In the genomic region with DNA sequence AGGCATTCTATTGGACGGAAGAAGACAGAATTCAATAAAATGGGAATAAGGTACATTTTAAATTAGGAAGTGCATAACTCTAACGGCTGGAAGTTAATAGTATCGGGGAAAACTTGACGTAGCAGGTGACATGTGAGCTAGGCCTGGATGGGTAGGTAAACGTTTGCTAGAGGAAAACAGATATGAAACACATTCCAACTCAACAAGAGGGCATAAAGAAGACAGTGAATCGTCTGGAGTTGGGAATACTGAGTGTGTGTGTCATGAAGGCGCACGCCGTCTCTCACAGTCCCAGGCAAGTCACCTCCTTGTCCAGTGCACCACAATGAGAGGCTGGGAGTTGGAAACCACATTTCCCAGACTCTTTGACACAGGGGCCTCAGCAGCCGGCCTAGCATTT, we compare ENCODE assay signal across 1 cellular context.
A peak's percentile ranks its signal among the peaks of the same experiment; 100 is the strongest.
TF ChIP-seq lines count a peak whose summit lies in the region.

No MANE protein-coding gene starts in this region.

TF ChIP-seq in HepG2, 621 proteins besides CTCF, POLR2A, EP300 and RAD21 (continued from another document):
- TF ChIP-seq, protein P1, sequence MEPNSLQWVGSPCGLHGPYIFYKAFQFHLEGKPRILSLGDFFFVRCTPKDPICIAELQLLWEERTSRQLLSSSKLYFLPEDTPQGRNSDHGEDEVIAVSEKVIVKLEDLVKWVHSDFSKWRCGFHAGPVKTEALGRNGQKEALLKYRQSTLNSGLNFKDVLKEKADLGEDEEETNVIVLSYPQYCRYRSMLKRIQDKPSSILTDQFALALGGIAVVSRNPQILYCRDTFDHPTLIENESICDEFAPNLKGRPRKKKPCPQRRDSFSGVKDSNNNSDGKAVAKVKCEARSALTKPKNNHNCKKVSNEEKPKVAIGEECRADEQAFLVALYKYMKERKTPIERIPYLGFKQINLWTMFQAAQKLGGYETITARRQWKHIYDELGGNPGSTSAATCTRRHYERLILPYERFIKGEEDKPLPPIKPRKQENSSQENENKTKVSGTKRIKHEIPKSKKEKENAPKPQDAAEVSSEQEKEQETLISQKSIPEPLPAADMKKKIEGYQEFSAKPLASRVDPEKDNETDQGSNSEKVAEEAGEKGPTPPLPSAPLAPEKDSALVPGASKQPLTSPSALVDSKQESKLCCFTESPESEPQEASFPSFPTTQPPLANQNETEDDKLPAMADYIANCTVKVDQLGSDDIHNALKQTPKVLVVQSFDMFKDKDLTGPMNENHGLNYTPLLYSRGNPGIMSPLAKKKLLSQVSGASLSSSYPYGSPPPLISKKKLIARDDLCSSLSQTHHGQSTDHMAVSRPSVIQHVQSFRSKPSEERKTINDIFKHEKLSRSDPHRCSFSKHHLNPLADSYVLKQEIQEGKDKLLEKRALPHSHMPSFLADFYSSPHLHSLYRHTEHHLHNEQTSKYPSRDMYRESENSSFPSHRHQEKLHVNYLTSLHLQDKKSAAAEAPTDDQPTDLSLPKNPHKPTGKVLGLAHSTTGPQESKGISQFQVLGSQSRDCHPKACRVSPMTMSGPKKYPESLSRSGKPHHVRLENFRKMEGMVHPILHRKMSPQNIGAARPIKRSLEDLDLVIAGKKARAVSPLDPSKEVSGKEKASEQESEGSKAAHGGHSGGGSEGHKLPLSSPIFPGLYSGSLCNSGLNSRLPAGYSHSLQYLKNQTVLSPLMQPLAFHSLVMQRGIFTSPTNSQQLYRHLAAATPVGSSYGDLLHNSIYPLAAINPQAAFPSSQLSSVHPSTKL (CRISPR knock-in tag; IDR thresholded peaks at IDR 0.05), result peak; percentile 57
- TF ChIP-seq, protein P2, sequence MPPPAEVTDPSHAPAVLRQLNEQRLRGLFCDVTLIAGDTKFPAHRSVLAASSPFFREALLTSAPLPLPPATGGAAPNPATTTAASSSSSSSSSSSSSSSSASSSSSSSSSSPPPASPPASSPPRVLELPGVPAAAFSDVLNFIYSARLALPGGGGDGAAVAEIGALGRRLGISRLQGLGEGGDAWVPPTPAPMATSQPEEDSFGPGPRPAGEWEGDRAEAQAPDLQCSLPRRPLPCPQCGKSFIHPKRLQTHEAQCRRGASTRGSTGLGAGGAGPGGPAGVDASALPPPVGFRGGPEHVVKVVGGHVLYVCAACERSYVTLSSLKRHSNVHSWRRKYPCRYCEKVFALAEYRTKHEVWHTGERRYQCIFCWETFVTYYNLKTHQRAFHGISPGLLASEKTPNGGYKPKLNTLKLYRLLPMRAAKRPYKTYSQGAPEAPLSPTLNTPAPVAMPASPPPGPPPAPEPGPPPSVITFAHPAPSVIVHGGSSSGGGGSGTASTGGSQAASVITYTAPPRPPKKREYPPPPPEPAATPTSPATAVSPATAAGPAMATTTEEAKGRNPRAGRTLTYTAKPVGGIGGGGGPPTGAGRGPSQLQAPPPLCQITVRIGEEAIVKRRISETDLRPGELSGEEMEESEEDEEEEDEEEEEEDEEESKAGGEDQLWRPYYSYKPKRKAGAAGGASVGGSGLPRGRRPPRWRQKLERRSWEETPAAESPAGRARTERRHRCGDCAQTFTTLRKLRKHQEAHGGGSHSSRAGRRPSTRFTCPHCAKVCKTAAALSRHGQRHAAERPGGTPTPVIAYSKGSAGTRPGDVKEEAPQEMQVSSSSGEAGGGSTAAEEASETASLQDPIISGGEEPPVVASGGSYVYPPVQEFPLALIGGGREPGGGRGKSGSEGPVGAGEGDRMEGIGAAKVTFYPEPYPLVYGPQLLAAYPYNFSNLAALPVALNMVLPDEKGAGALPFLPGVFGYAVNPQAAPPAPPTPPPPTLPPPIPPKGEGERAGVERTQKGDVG (CRISPR knock-in tag; IDR thresholded peaks at IDR 0.05; ENCODE audit: borderline replicate concordance), result 0 out of 2 replicates have a peak, but pooled peaks have one; percentile 45
- TF ChIP-seq ZNF563 (CRISPR knock-in tag; IDR thresholded peaks at IDR 0.05) (no peak), ZNF260 (CRISPR knock-in tag; IDR thresholded peaks at IDR 0.05; ENCODE audit: borderline replicate concordance, low read depth) (no peak), ATF1 (CRISPR knock-in tag; IDR thresholded peaks at IDR 0.05) (no peak), KLF13 (CRISPR knock-in tag; IDR thresholded peaks at IDR 0.05) (no peak), SOX5 (CRISPR knock-in tag; IDR thresholded peaks at IDR 0.05; ENCODE audit: borderline replicate concordance) (0 out of 2 replicates have a peak, but pooled peaks have one; percentile 34), FOXP1 (IDR thresholded peaks at IDR 0.05) (no peak), FOXP1 (CRISPR knock-in tag; IDR thresholded peaks at IDR 0.05) (peak; percentile 21; the same call in 1 of the 2 replicates), RCOR2 (CRISPR knock-in tag; IDR thresholded peaks at IDR 0.05) (peak; percentile 32; the same call in 1 of the 2 replicates), ZMYM4 (CRISPR knock-in tag; IDR thresholded peaks at IDR 0.05) (peak; percentile 73; the same call in 1 of the 2 replicates), HOXA3 (CRISPR knock-in tag; IDR thresholded peaks at IDR 0.05) (0 out of 2 replicates have a peak, but pooled peaks have one; percentile 24), ZFP36L1 (CRISPR knock-in tag; IDR thresholded peaks at IDR 0.05) (no peak), ZSCAN31 (CRISPR knock-in tag; IDR thresholded peaks at IDR 0.05; ENCODE audit: low read depth) (no peak), NKX3-1 (CRISPR knock-in tag; IDR thresholded peaks at IDR 0.05) (no peak), CENPX (CRISPR knock-in tag; IDR thresholded peaks at IDR 0.05) (no peak), FOXA1 (IDR thresholded peaks at IDR 0.05) (no peak), FOXA1 (CRISPR knock-in tag; IDR thresholded peaks at IDR 0.05) (peak; percentile 38; the same call in 1 of the 2 replicates), MAF1 (CRISPR knock-in tag; IDR thresholded peaks at IDR 0.05; ENCODE audit: borderline replicate concordance) (no peak), RELA (CRISPR knock-in tag; IDR thresholded peaks at IDR 0.05) (no peak), ZFX (CRISPR knock-in tag; IDR thresholded peaks at IDR 0.05; ENCODE audit: low read depth) (peak; percentile 49), MIXL1 (CRISPR knock-in tag; IDR thresholded peaks at IDR 0.05) (no peak), BORCS8-MEF2B (CRISPR knock-in tag; IDR thresholded peaks at IDR 0.05) (no peak)
- TF ChIP-seq, protein P3, sequence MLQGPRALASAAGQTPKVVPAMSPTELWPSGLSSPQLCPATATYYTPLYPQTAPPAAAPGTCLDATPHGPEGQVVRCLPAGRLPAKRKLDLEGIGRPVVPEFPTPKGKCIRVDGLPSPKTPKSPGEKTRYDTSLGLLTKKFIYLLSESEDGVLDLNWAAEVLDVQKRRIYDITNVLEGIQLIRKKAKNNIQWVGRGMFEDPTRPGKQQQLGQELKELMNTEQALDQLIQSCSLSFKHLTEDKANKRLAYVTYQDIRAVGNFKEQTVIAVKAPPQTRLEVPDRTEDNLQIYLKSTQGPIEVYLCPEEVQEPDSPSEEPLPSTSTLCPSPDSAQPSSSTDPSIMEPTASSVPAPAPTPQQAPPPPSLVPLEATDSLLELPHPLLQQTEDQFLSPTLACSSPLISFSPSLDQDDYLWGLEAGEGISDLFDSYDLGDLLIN (CRISPR knock-in tag; IDR thresholded peaks at IDR 0.05; ENCODE audit: borderline replicate concordance), result no peak
- TF ChIP-seq, protein P4, sequence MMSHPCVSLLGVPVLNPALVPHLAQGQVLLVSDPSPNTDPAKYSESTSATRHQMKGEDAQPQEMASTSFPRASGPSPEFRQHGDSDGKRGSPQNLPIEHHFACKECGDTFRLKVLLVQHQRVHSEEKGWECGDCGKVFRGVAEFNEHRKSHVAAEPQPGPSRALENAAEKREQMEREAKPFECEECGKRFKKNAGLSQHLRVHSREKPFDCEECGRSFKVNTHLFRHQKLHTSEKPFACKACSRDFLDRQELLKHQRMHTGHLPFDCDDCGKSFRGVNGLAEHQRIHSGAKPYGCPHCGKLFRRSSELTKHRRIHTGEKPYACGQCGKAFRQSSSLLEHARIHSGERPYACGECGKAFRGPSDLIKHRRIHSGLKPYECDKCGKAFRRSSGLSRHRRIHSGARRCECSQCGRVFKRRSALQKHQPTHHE (CRISPR knock-in tag; IDR thresholded peaks at IDR 0.05; ENCODE audit: borderline replicate concordance), result no peak
- TF ChIP-seq, protein P5, sequence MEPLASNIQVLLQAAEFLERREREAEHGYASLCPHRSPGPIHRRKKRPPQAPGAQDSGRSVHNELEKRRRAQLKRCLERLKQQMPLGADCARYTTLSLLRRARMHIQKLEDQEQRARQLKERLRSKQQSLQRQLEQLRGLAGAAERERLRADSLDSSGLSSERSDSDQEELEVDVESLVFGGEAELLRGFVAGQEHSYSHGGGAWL (CRISPR knock-in tag; IDR thresholded peaks at IDR 0.05), result no peak
- TF ChIP-seq, protein P6, sequence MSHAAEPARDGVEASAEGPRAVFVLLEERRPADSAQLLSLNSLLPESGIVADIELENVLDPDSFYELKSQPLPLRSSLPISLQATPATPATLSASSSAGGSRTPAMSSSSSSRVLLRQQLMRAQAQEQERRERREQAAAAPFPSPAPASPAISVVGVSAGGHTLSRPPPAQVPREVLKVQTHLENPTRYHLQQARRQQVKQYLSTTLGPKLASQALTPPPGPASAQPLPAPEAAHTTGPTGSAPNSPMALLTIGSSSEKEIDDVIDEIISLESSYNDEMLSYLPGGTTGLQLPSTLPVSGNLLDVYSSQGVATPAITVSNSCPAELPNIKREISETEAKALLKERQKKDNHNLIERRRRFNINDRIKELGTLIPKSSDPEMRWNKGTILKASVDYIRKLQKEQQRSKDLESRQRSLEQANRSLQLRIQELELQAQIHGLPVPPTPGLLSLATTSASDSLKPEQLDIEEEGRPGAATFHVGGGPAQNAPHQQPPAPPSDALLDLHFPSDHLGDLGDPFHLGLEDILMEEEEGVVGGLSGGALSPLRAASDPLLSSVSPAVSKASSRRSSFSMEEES (CRISPR knock-in tag; IDR thresholded peaks at IDR 0.05), result 0 out of 2 replicates have a peak, but pooled peaks have one; percentile 35
- TF ChIP-seq, protein P7, sequence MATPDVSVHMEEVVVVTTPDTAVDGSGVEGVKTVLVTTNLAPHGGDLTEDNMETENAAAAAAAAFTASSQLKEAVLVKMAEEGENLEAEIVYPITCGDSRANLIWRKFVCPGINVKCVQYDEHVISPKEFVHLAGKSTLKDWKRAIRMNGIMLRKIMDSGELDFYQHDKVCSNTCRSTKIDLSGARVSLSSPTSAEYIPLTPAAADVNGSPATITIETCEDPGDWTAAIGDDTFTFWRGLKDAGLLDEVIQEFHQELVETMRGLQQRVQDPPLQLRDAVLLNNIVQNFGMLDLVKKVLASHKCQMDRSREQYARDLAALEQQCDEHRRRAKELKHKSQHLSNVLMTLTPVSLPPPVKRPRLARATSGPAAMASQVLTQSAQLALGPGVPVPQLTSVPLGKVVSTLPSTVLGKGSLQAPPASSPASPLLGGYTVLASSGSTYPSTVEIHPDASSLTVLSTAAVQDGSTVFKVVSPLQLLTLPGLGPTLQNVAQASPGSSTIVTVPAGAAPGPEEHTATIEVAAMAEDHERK (CRISPR knock-in tag; IDR thresholded peaks at IDR 0.05; ENCODE audit: low read depth), result no peak
